20 cellular contexts compared by ENCODE assay signal in the genomic region with DNA sequence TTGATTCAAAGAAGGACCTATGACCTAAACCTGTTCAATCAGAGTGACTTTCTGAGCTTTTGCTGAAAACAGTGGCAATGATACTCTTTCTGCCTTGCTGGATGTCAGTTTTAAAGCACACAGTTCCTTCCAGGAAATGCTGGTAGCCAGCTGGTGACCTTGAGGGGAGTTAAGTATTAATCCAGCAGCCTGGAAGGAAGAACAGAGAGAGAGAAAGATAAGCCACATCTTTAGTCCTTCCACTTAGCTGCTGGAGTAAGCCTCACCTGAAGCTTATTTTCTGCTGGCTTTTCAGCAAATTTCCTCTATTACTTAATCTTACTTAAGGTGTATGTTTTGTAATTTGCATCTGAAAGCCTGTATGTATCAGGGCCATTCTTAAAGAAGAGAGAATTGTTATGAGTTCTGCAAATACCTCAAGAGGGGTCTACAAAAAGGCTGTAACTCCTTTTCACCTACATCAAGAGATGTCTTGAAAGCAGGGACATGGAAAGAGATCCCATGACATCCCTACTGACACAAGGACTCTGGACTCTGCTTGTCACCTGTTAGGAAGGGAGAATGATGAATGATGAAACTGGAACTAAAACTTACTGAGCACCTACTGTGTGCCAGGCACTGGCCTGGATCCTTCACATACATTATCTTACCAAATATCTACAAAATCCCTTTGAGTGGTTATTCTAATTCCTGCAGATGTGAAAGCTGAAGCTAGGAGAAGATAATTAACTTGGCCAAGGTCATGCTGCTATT.
"Had no signal": no experiment of that assay in that cellular context is flagged by ENCODE, and none has a peak within 500 bp of the region (broad histone marks: within the 10 kb centered on the region; RNA-seq: fewer than 3 reads in every experiment).

No MANE protein-coding gene starts in this region.

- H3K36me3 Mint-ChIP-seq: type B pancreatic cell had no signal

- H3K4me1 Mint-ChIP-seq: nephron had no signal

- H3K27ac ChIP-seq: lower lobe of right lung, psoas muscle, skin epidermis, suprapubic skin, VCaP had no signal

- H3K4me3 Mint-ChIP-seq: activated naive CD8-positive, alpha-beta T cell; activated T-helper 1 cell treated with anti-CD3 and anti-CD28 coated beads, Interleukin-12 subunit alpha, Interleukin-12 subunit beta, Interleukin-2, Interleukin-4 antibody, amounts not matched to agents 30 ng/mL and 10 ng/mL and 1 ng/mL, durations not matched to agents 14 hours and 24 hours and 36 hours; nephron; stimulated activated naive CD8-positive, alpha-beta T cell treated with anti-CD3 and anti-CD28 coated beads, Interleukin-15, amount 100 ng/mL, for 72 hours; type B pancreatic cell had no signal

- H3K27me3 Mint-ChIP-seq: activated naive CD8-positive, alpha-beta T cell; stimulated activated naive CD8-positive, alpha-beta T cell treated with anti-CD3 and anti-CD28 coated beads, Interleukin-15, amount 100 ng/mL, for 72 hours; type B pancreatic cell had no signal

- ATAC-seq: lower lobe of right lung; psoas muscle; right cardiac atrium; stimulated activated naive CD8-positive, alpha-beta T cell treated with anti-CD3 and anti-CD28 coated beads, Interleukin-15, amount 100 ng/mL, for 72 hours had no signal

- H3K4me1 ChIP-seq: lower lobe of right lung, psoas muscle, suprapubic skin had no signal

- H3K36me3 ChIP-seq: lower lobe of right lung, suprapubic skin had no signal

- H3K27me3 ChIP-seq: suprapubic skin had no signal

- H3K9me3 Mint-ChIP-seq: activated T-helper 1 cell treated with anti-CD3 and anti-CD28 coated beads, Interleukin-12 subunit alpha, Interleukin-12 subunit beta, Interleukin-2, Interleukin-4 antibody, amounts not matched to agents 30 ng/mL and 10 ng/mL and 1 ng/mL, durations not matched to agents 14 hours and 24 hours and 36 hours; type B pancreatic cell had no signal

- H3K27ac Mint-ChIP-seq: activated naive CD8-positive, alpha-beta T cell; activated T-helper 1 cell treated with anti-CD3 and anti-CD28 coated beads, Interleukin-12 subunit alpha, Interleukin-12 subunit beta, Interleukin-2, Interleukin-4 antibody, amounts not matched to agents 30 ng/mL and 10 ng/mL and 1 ng/mL, durations not matched to agents 14 hours and 24 hours and 36 hours; nephron; stimulated activated naive CD8-positive, alpha-beta T cell treated with anti-CD3 and anti-CD28 coated beads, Interleukin-15, amount 100 ng/mL, for 72 hours; type B pancreatic cell had no signal

- H3K4me3 ChIP-seq: lower lobe of right lung, psoas muscle, skin epidermis, suprapubic skin had no signal

- H3K9me3 ChIP-seq: lower lobe of right lung, psoas muscle, suprapubic skin had no signal

- DNase-seq: activated CD4-positive, alpha-beta T cell treated with anti-CD3 and anti-CD28 coated beads, Interleukin-2, amount 50 U/mL, for 48 hours; activated gamma-delta T cell treated with Interleukin-2 at 50 U/mL for 16 hours; amygdala; foreskin fibroblast; hypothalamus; islet precursor cell; lower lobe of right lung; psoas muscle; right cardiac atrium; stimulated activated CD4-positive, alpha-beta T cell treated with anti-CD3 and anti-CD28 coated beads, Interleukin-15, amount 100 ng/mL, for 24 hours; stimulated activated CD4-positive, alpha-beta T cell treated with anti-CD3 and anti-CD28 coated beads, Interleukin-2, amount 100 ng/mL, for 48 hours; stimulated activated naive CD8-positive, alpha-beta T cell treated with anti-CD3 and anti-CD28 coated beads, Interleukin-15, amount 100 ng/mL, for 72 hours; T-helper 2 cell had no signal
